Comparison of ENCODE assay signal across 17 cellular contexts in the genomic region with DNA sequence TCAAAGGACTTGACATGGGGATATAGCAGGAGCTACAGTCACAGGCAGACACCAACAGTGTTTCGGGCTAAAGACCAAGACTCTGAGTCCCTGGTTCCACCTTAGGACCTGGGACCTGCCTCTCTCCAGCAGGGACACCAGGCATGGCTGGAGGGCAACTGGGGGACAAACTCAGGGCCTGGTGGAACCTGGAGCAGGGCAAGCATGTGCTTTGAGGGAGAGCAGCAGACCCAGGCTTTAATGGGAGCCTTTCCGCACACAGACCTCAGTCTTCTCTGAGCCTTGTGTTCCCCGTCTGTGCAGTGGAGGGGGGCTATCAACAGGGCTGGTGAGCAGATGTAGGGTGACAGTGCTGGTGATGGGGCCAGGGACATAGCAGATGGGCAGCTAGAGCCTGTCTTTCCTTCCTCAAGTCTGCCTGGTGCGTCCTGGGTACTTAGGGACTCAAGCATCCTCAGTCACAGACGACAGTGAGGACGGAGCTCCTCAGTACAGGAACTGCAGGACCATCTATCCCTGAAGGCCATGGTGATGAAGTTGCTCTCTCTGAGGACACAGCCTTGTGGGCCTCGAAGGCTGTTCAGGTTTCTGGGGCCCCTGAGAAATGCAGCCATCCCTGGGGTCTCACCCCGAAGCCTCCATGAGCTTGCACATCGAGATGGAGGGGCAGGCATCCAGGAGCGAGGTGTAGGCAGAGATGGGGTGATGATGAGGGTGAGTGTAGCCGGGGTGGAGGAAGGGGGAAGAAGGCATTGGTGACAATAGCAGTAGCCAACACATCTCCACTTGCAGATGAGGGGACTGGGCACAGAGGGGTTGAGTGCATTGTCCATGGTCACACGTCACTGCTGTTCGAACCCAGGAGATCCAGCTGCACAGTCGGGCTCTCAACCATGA.
DNase-seq lines count a peak whose midpoint lies in the region; TF ChIP-seq lines count a peak whose summit lies in the region.
"Had no signal": no experiment of that assay in that cellular context is flagged by ENCODE, and none has a peak within 500 bp of the region (broad histone marks: within the 10 kb centered on the region; RNA-seq: fewer than 3 reads in every experiment).

No MANE protein-coding gene starts in this region.

- no peaks in the 10 kb centered on the region for H3K4me1 ChIP-seq in thyroid gland

- H3K27me3 ChIP-seq in thyroid gland, result no peaks in the 10 kb centered on the region

- no peak for TF ChIP-seq POLR2A in thyroid gland (IDR thresholded peaks at IDR 0.05)

- TF ChIP-seq CTCF in osteocyte (IDR thresholded peaks at IDR 0.05) (no peak), thyroid gland (IDR thresholded peaks at IDR 0.05) (no peak)

- H3K36me3 Mint-ChIP-seq in osteocyte (ENCODE audit: unreplicated experiment), result no peaks in the 10 kb centered on the region
- H3K36me3 Mint-ChIP-seq: CD4-positive, CD25-positive, alpha-beta regulatory T cell had no signal

- no peak overlapping the region for H3K4me3 Mint-ChIP-seq in osteocyte (ENCODE audit: unreplicated experiment)
- H3K4me3 Mint-ChIP-seq: CD4-positive, CD25-positive, alpha-beta regulatory T cell; HFFc6 had no signal

- H3K36me3 ChIP-seq in thyroid gland, result no peaks in the 10 kb centered on the region

- 71 to 82% methylated on average over 12 to 13 of the region's 14 CpGs for WGBS in thyroid gland, 2 donors

- no peak overlapping the region for H3K27ac ChIP-seq in thyroid gland
- H3K27ac ChIP-seq: KMS-11 had no signal

- no peak overlapping the region for H3K27ac Mint-ChIP-seq in osteocyte (ENCODE audit: unreplicated experiment)
- H3K27ac Mint-ChIP-seq: CD4-positive, CD25-positive, alpha-beta regulatory T cell; HFFc6 had no signal

- no peaks in the 10 kb centered on the region for H3K9me3 ChIP-seq in thyroid gland

- no peak overlapping the region for H3K4me3 ChIP-seq in thyroid gland (replicated peaks in 1 of 3)

- H3K4me1 Mint-ChIP-seq in osteocyte (ENCODE audit: unreplicated experiment), result no peaks in the 10 kb centered on the region
- H3K4me1 Mint-ChIP-seq: CD4-positive, CD25-positive, alpha-beta regulatory T cell had no signal

- peak; percentile 43 for DNase-seq in activated CD8-positive, alpha-beta memory T cell treated with anti-CD3 and anti-CD28 coated beads for 24 hours
- DNase-seq in activated CD8-positive, alpha-beta memory T cell treated with anti-CD3 and anti-CD28 coated beads, Interleukin-2, amount 50 U/mL, for 4 hours, result no peak
- DNase-seq in ecto neural progenitor cell (ENCODE audit: low spot score) (peak; percentile 37), osteocyte (ENCODE audit: extremely low spot score, unreplicated experiment) (peak; percentile 66), globus pallidus (ENCODE audit: low spot score) (no peak), thyroid gland (no peak), NCI-H1694 (lab: John Stamatoyannopoulos, UW) (no peak), hepatic stellate cell (ENCODE audit: low spot score) (no peak)
- DNase-seq: 8988T; CD4-positive, CD25-positive, alpha-beta regulatory T cell; COR-L47; HFFc6; MV-4-11; NCI-H187 treated with DMSO at 0.1 percent for 48 hours; NCI-H2227 treated with DMSO at 0.1 percent for 48 hours; NCI-H524 had no signal

- H3K9me3 Mint-ChIP-seq in osteocyte (ENCODE audit: unreplicated experiment), result no peaks in the 10 kb centered on the region
- H3K9me3 Mint-ChIP-seq: CD4-positive, CD25-positive, alpha-beta regulatory T cell had no signal

- no peaks in the 10 kb centered on the region for H3K27me3 Mint-ChIP-seq in osteocyte (ENCODE audit: unreplicated experiment)
- H3K27me3 Mint-ChIP-seq: CD4-positive, CD25-positive, alpha-beta regulatory T cell had no signal

- intact Hi-C loops in thyroid gland (cut with DNase I), result no loop called here

Comparison
In these comparisons a context has a peak if more than half of its experiments do, and no peak if none do; other contexts are left out.
1. DNase-seq: peak in activated CD8-positive, alpha-beta memory T cell treated with anti-CD3 and anti-CD28 coated beads for 24 hours (single experiment), ecto neural progenitor cell (single experiment) and osteocyte (single experiment); none in activated CD8-positive, alpha-beta memory T cell treated with anti-CD3 and anti-CD28 coated beads, Interleukin-2, amount 50 U/mL, for 4 hours (single experiment), globus pallidus (single experiment), thyroid gland (0 of 2), NCI-H1694 (single experiment) and hepatic stellate cell (single experiment).